2 cellular contexts compared by ENCODE assay signal in genomic region chr10:113858541-113858940, GRCh38.
TF ChIP-seq lines count a peak whose summit lies in the region.

No MANE protein-coding gene starts in this region.

TF ChIP-seq in liver, 16 proteins besides CTCF, POLR2A, EP300 and RAD21:
- no peak for TF ChIP-seq ZBTB33 (IDR thresholded peaks at IDR 0.05)
- peak in 1 of 2 donors; percentile 21 for TF ChIP-seq JUND (IDR thresholded peaks at IDR 0.05)

TF ChIP-seq in HepG2, 621 proteins besides CTCF, POLR2A, EP300 and RAD21:
- no peak for TF ChIP-seq MAFF (IDR thresholded peaks at IDR 0.05; ENCODE audit: low read depth, low read length)
- TF ChIP-seq ZNF20 (CRISPR knock-in tag; IDR thresholded peaks at IDR 0.05) = no peak
- TF ChIP-seq ZNF142 (CRISPR knock-in tag; IDR thresholded peaks at IDR 0.05) = no peak
- no peak for TF ChIP-seq ZNF761 (CRISPR knock-in tag; conservative IDR thresholded peaks at IDR 0.05)
- TF ChIP-seq POLR2AphosphoS2 (IDR thresholded peaks at IDR 0.05; ENCODE audit: low read depth, low read length) = no peak
- no peak for TF ChIP-seq ZNF160 (CRISPR knock-in tag; IDR thresholded peaks at IDR 0.05)
- no peak for TF ChIP-seq ZSCAN20 (CRISPR knock-in tag; IDR thresholded peaks at IDR 0.05; ENCODE audit: borderline replicate concordance)
- no peak for TF ChIP-seq ZNF260 (CRISPR knock-in tag; IDR thresholded peaks at IDR 0.05; ENCODE audit: borderline replicate concordance, low read depth)
- TF ChIP-seq ZNF577 (CRISPR knock-in tag; IDR thresholded peaks at IDR 0.05; ENCODE audit: borderline replicate concordance, low read depth) = no peak
TF ChIP-seq in HepG2: peak in this region for 0.
